In genomic region chr10:129548534-129549130, GRCh38 we compare ENCODE assay signal across 19 cellular contexts.
"Had no signal": no experiment of that assay in that cellular context is flagged by ENCODE, and none has a peak within 500 bp of the region (broad histone marks: within the 10 kb centered on the region; RNA-seq: fewer than 3 reads in every experiment).

No MANE protein-coding gene starts in this region.

- DNase-seq: cortex of kidney; effector CD8-positive, alpha-beta T cell; heart left ventricle; hippocampal formation; mammary epithelial cell; midbrain; psoas muscle; retina; stimulated activated CD4-positive, alpha-beta T cell treated with anti-CD3 and anti-CD28 coated beads, Interleukin-12 subunit alpha, Interleukin-12 subunit beta, amount 100 ng/mL, for 4 hours; stimulated activated naive CD4-positive, alpha-beta T cell treated with Interleukin-2 at 50 U/mL for 16 hours; trophoblast cell had no signal

- H3K4me3 ChIP-seq: dorsolateral prefrontal cortex, heart left ventricle, psoas muscle, skin epidermis had no signal

- H3K27me3 ChIP-seq: dorsolateral prefrontal cortex, heart left ventricle had no signal

- H3K4me3 Mint-ChIP-seq: nephron had no signal

- FAIRE-seq: endometrium, frontal cortex, urothelium cell line had no signal

- H3K9me3 ChIP-seq: heart left ventricle, psoas muscle had no signal

- ATAC-seq: esophagus mucosa, heart left ventricle, psoas muscle, sciatic nerve had no signal

- H3K27ac ChIP-seq: dorsolateral prefrontal cortex, heart left ventricle, psoas muscle, skin epidermis had no signal

- H3K36me3 ChIP-seq: heart left ventricle had no signal

- H3K9me3 Mint-ChIP-seq: nephron had no signal
